In genomic region chr21:25501996-25502665, GRCh38 we compare ENCODE assay signal across 1 cellular context.
TF ChIP-seq lines count a peak whose summit lies in the region.

No MANE protein-coding gene starts in this region.

TF ChIP-seq in GM12878, 131 proteins besides CTCF, POLR2A, EP300 and RAD21 (continued from another document and continues in another):
- TF ChIP-seq JUNB (IDR thresholded peaks at IDR 0.05) (peak; percentile 80), NKRF (conservative IDR thresholded peaks at IDR 0.05) (no peak), CEBPB (IDR thresholded peaks at IDR 0.05; ENCODE audit: borderline replicate concordance in 1 of 2, low read depth in 2 of 2, low read length in 2 of 2) (no peak), DPF2 (IDR thresholded peaks at IDR 0.05) (no peak), POU2F2 (IDR thresholded peaks at IDR 0.05; ENCODE audit: borderline replicate concordance, low read depth, low read length) (peak; percentile 13; the same call in 1 of the 3 replicates), ATF2 (IDR thresholded peaks at IDR 0.05; ENCODE audit: low read length) (no peak), IRF4 (IDR thresholded peaks at IDR 0.05; ENCODE audit: low read depth, low read length) (no peak; the same call in 1 of the 2 replicates), EED (IDR thresholded peaks at IDR 0.05; ENCODE audit: low read depth) (peak; percentile 91), USF2 (IDR thresholded peaks at IDR 0.05; ENCODE audit: borderline replicate concordance, low read depth, low read length) (no peak), NRF1 (conservative IDR thresholded peaks at IDR 0.05; ENCODE audit: low read depth, low read length) (no peak), KAT2A (conservative IDR thresholded peaks at IDR 0.05; ENCODE audit: control insufficient read depth, low read depth, low read length) (no peak), BMI1 (IDR thresholded peaks at IDR 0.05; ENCODE audit: borderline replicate concordance) (no peak), RAD51 (IDR thresholded peaks at IDR 0.05) (no peak), SUPT20H (IDR thresholded peaks at IDR 0.05; ENCODE audit: borderline replicate concordance, control insufficient read depth, low read depth, low read length) (no peak), BRCA1 (IDR thresholded peaks at IDR 0.05; ENCODE audit: low read depth, low read length) (no peak), MXI1 (IDR thresholded peaks at IDR 0.05; ENCODE audit: low read depth, low read length) (no peak), IRF3 (IDR thresholded peaks at IDR 0.05) (no peak), SMAD1 (IDR thresholded peaks at IDR 0.05; ENCODE audit: low read depth, partially characterized antibody) (peak; percentile 96), ZBTB11 (CRISPR knock-in tag; IDR thresholded peaks at IDR 0.05) (no peak), EGR1 (IDR thresholded peaks at IDR 0.05; ENCODE audit: borderline replicate concordance in 1 of 2, low read depth in 2 of 2, low read length in 2 of 2) (no peak), MEF2B (IDR thresholded peaks at IDR 0.05; ENCODE audit: partially characterized antibody, poor library complexity, severe bottlenecking) (peak; percentile 88), PBX3 (IDR thresholded peaks at IDR 0.05; ENCODE audit: insufficient replicate concordance, low read depth, low read length) (no peak), SMARCA5 (IDR thresholded peaks at IDR 0.05) (no peak), ZBED1 (IDR thresholded peaks at IDR 0.05; ENCODE audit: borderline replicate concordance) (peak; percentile 74; the same call in 1 of the 2 replicates), SMAD5 (IDR thresholded peaks at IDR 0.05; ENCODE audit: low read depth) (0 out of 2 replicates have a peak, but pooled peaks have one; percentile 66), ZNF384 (IDR thresholded peaks at IDR 0.05; ENCODE audit: borderline replicate concordance, low read depth, low read length) (no peak), KLF5 (IDR thresholded peaks at IDR 0.05; ENCODE audit: partially characterized antibody) (peak; percentile 22), YBX1 (IDR thresholded peaks at IDR 0.05) (no peak), TBL1XR1 (IDR thresholded peaks at IDR 0.05; ENCODE audit: low read depth, low read length) (no peak; the same call in 1 of the 2 replicates), NFXL1 (IDR thresholded peaks at IDR 0.05; ENCODE audit: borderline replicate concordance) (no peak), NBN (IDR thresholded peaks at IDR 0.05) (peak; percentile 70; the same call in 1 of the 2 replicates), SKIL (IDR thresholded peaks at IDR 0.05; ENCODE audit: low read depth, poor library complexity, severe bottlenecking) (peak; percentile 79), RBBP5 (conservative IDR thresholded peaks at IDR 0.05) (no peak), CBX5 (IDR thresholded peaks at IDR 0.05; ENCODE audit: low read depth) (no peak), ETV6 (conservative IDR thresholded peaks at IDR 0.05 in 1 of 2, IDR thresholded peaks at IDR 0.05 in 1 of 2; ENCODE audit: borderline replicate concordance in 1 of 2, low read depth in 1 of 2) (peak in 1 of 2 experiments; percentile 83; a peak in 1 of 4 replicates), STAT1 (conservative IDR thresholded peaks at IDR 0.05) (no peak), MAX (IDR thresholded peaks at IDR 0.05; ENCODE audit: low read depth, low read length) (no peak), WRNIP1 (IDR thresholded peaks at IDR 0.05; ENCODE audit: borderline replicate concordance, low read depth, low read length) (no peak), SIN3A (IDR thresholded peaks at IDR 0.05; ENCODE audit: low read depth, low read length) (no peak), STAT3 (IDR thresholded peaks at IDR 0.05; ENCODE audit: low read depth, low read length) (no peak), MEF2A (IDR thresholded peaks at IDR 0.05; ENCODE audit: insufficient read depth, low read depth, low read length) (peak; percentile 51; the same call in 1 of the 2 replicates), USF1 (IDR thresholded peaks at IDR 0.05; ENCODE audit: borderline replicate concordance, extremely low read length, insufficient read depth, low read depth, low read length) (no peak), GABPA (IDR thresholded peaks at IDR 0.05; ENCODE audit: low read depth) (no peak), BHLHE40 (IDR thresholded peaks at IDR 0.05; ENCODE audit: borderline replicate concordance in 1 of 2, low read depth in 2 of 2, low read length in 1 of 2) (0 out of 4 replicates have a peak, but pooled peaks of 1 of the 2 experiments have one; percentile 50), HDAC6 (IDR thresholded peaks at IDR 0.05; ENCODE audit: unreplicated experiment) (no peak), SRF (IDR thresholded peaks at IDR 0.05; ENCODE audit: low read depth in 2 of 2, low read length in 2 of 2) (peak in 1 of 2 experiments; percentile 88; a peak in 2 of 4 replicates), ZBTB40 (IDR thresholded peaks at IDR 0.05; ENCODE audit: borderline replicate concordance) (no peak)
